In the genomic region with DNA sequence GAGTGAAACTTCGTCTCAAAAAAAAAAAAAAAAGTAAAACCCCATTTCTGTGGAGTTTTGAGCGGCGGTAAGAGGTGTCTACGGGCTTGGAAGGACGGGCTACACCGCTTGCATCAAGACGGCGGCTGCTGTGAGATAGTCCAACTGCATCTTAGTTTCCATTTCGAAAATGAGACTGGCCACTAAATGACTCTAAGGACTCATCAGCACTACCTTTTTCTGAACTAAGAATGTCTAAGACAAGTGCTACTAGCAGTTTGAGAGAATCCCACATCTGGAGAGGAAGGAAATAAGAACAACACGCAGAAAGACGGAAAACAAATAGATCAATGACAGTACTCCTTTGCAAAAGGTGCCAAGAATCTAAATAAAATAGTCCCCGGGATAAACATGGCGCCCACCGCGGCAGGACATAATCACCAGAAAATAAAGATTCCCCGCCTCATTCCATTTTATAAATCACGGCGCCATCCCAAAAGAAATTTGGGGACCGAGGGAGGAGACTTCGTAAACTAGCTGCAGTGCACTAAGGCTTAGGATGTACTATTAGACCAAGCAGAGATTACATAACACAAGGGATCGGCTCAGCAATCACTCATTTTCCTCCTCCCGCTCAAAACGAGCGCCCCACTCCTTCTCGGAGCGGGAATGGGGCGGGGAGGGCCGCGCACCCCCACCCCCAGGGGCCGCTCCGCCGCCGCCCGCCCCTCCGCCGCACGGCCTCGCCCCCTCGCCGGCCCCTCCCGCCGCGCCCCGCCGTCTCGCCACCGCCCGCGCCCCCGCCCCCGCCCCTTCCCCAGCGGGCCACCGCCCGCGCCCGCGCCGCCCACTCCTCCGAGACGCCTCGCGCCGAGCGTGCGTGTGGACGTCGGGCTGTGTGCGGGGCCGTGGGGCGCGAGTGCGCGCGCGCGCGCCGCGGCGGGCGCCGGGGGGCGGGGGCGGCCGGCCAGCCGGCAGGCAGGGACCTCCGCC, we compare ENCODE assay signal across 8 cellular contexts.
DNase-seq lines count a peak whose midpoint lies in the region; ATAC-seq lines count a peak whose summit lies in the region.

No MANE protein-coding gene starts in this region.

- H3K9ac ChIP-seq in rectal smooth muscle tissue (ENCODE audit: low read length), result peak overlapping the region; percentile 73

- H3K36me3 ChIP-seq in rectal smooth muscle tissue (ENCODE audit: control insufficient read depth, insufficient read depth, low read length), result no peaks in the 10 kb centered on the region

- DNase-seq in DMS79 (lab: John Stamatoyannopoulos, UW) (peak; percentile 61), NCI-H1694 treated with DMSO at 0.1 percent for 48 hours (lab: John Stamatoyannopoulos, UW) (peak; percentile 84), T-helper 9 cell (peak; percentile 69), astrocyte of the hippocampus (ENCODE audit: low read depth, low spot score) (peak; percentile 86), hepatic stellate cell (ENCODE audit: low spot score) (peak; percentile 78)

- peaks cover 8% of the 10 kb centered on the region for H3K4me1 ChIP-seq in rectal smooth muscle tissue (ENCODE audit: control insufficient read depth, insufficient read depth, low read length)

- ATAC-seq in HG02610 (IDR thresholded peaks at IDR 0.05; ENCODE audit: unreplicated experiment) (peak; percentile 24), GM18868 (IDR thresholded peaks at IDR 0.05; ENCODE audit: unreplicated experiment) (no peak)

- H3K27ac ChIP-seq in rectal smooth muscle tissue (ENCODE audit: low read depth, low read length), result peak overlapping the region; percentile 96

- peak overlapping the region; percentile 82 for H3K4me3 ChIP-seq in rectal smooth muscle tissue (ENCODE audit: low read length)

- no peaks in the 10 kb centered on the region for H3K27me3 ChIP-seq in rectal smooth muscle tissue (ENCODE audit: control insufficient read depth, insufficient read depth, low read length)
